In genomic region chr9:33202018-33202417, GRCh38 we compare ENCODE assay signal across 12 cellular contexts. TPM values are rescaled to one million over a fixed set of nuclear protein-coding genes. Genes with fewer than 3 reads are reported as not detected.
A peak's percentile ranks its signal among the peaks of the same experiment; 100 is the strongest.
DNase-seq lines count a peak whose midpoint lies in the region; ATAC-seq and TF ChIP-seq lines count a peak whose summit lies in the region.
"Had no signal": no experiment of that assay in that cellular context is flagged by ENCODE, and none has a peak within 500 bp of the region (broad histone marks: within the 10 kb centered on the region; RNA-seq: fewer than 3 reads in every experiment).

No MANE protein-coding gene starts in this region.

- H3K9me3 ChIP-seq in heart right ventricle (no peaks in the 10 kb centered on the region), right atrium auricular region (no peaks in the 10 kb centered on the region), ascending aorta (no peaks in the 10 kb centered on the region)

- peak overlapping the region in 1 of 2 donors; percentile 77 for H3K27ac Mint-ChIP-seq in T-cell

- POLR2A ChIA-PET in T-cell (lab: Charles Lee), result interaction anchor here in 1 of 2 donors (0.6 to 1.1 kb wide), 2 partner anchors 111 to 162 kb away, joined by 3 read pairs; no protein-coding TSS in a partner anchor

- 90 to 100% methylated on average over 1 of the region's 1 CpG for WGBS in heart right ventricle, 2 donors

- peaks cover 7 to 11% (median 11%) of the 10 kb centered on the region in 3 donors for H3K4me1 Mint-ChIP-seq in T-cell

- peak overlapping the region in 6 of 10 donors; percentile 4 to 71 (median 48) for H3K27ac ChIP-seq in heart right ventricle
- H3K27ac ChIP-seq in right atrium auricular region, result peak overlapping the region in 1 of 2 donors; percentile 2
- no peak overlapping the region for H3K27ac ChIP-seq in ascending aorta
- H3K27ac ChIP-seq: dorsolateral prefrontal cortex had no signal

- H3K4me3 ChIP-seq in heart right ventricle (no peak overlapping the region), right atrium auricular region (no peak overlapping the region), ascending aorta (no peak overlapping the region)
- H3K4me3 ChIP-seq: dorsolateral prefrontal cortex had no signal

- H3K27me3 Mint-ChIP-seq in T-cell, result no peaks in the 10 kb centered on the region

- peak in 3 of 8 donors; percentile 4 to 12 (median 11) for ATAC-seq in heart right ventricle
- ATAC-seq in HG02642 (IDR thresholded peaks at IDR 0.05; ENCODE audit: poor library complexity, unreplicated experiment), result peak; percentile 36
- ATAC-seq in HG03575 (IDR thresholded peaks at IDR 0.05; ENCODE audit: extremely low read depth, insufficient number of reproducible peaks, low FRiP score, unreplicated experiment), result peak; percentile 31
- ATAC-seq in T-cell (replicated peaks in 1 of 4), result no peak

- intact Hi-C loops in heart right ventricle (cut with DNase I) (no loop called here), ascending aorta (cut with DNase I) (loop anchor here (5.0 kb wide), 1 partner anchor 70 kb away; no protein-coding TSS in a partner anchor)

- no peaks in the 10 kb centered on the region for H3K36me3 ChIP-seq in heart right ventricle
- H3K36me3 ChIP-seq in right atrium auricular region, result no peaks in the 10 kb centered on the region
- H3K36me3 ChIP-seq in ascending aorta, result no peaks in the 10 kb centered on the region

- no peaks in the 10 kb centered on the region for H3K9me3 Mint-ChIP-seq in T-cell
- H3K9me3 Mint-ChIP-seq: nephron progenitor cell had no signal

- TF ChIP-seq CTCF in heart right ventricle (IDR thresholded peaks at IDR 0.05) (no peak), right atrium auricular region (IDR thresholded peaks at IDR 0.05) (no peak), ascending aorta (IDR thresholded peaks at IDR 0.05) (no peak)

- CTCF ChIA-PET in T-cell (lab: Charles Lee), result no interaction called here

- no peak for DNase-seq in heart right ventricle
- DNase-seq in right atrium auricular region (ENCODE audit: low spot score), result no peak
- no peak for DNase-seq in ascending aorta (ENCODE audit: low spot score in 2 of 2)
- DNase-seq in DMS79 treated with DMSO at 0.1 percent for 48 hours (lab: John Stamatoyannopoulos, UW), result no peak
- DNase-seq in T-cell, result no peak
- DNase-seq in stimulated activated naive CD4-positive, alpha-beta T cell treated with Interleukin-2 at 50 U/mL for 16 hours (lab: John Stamatoyannopoulos, UW), result no peak
- DNase-seq: NCI-H446 treated with DMSO at 0.1 percent for 48 hours, nephron progenitor cell had no signal

- no peaks in the 10 kb centered on the region for H3K36me3 Mint-ChIP-seq in T-cell

- H3K4me1 ChIP-seq in heart right ventricle, result peaks cover 3 to 34% (median 22%) of the 10 kb centered on the region in 9 donors
- H3K4me1 ChIP-seq in right atrium auricular region, result peaks cover 0 to 18% of the 10 kb centered on the region in 2 donors
- H3K4me1 ChIP-seq in ascending aorta, result peaks cover 0 to 10% of the 10 kb centered on the region in 2 donors

- H3K4me3 Mint-ChIP-seq in T-cell, result no peak overlapping the region
- H3K4me3 Mint-ChIP-seq: nephron progenitor cell had no signal

- H3K27me3 ChIP-seq in heart right ventricle, result no peaks in the 10 kb centered on the region
- no peaks in the 10 kb centered on the region for H3K27me3 ChIP-seq in right atrium auricular region
- H3K27me3 ChIP-seq in ascending aorta, result no peaks in the 10 kb centered on the region
- H3K27me3 ChIP-seq: dorsolateral prefrontal cortex had no signal

RNA-seq across cellular contexts. Expression of gene B4GALT1, which starts 34.9 kb away (rescaled TPM):
- total RNA-seq in heart right ventricle (100 to 1,000 TPM in 1 of 10 donors, 10 to 100 TPM in 9; 30.0 to 117 (median 43.1) TPM), right atrium auricular region (10 to 100 TPM; 57.6 to 76.1 TPM), ascending aorta (100 TPM), T-cell (10 to 100 TPM; 33.2 to 85.3 (median 44.1) TPM)
- polyA plus RNA-seq in heart right ventricle, result 10 to 100 TPM; 14.8 to 29.0 TPM

RNA-seq across cellular contexts. Expression of gene SPINK4, which starts 37.9 kb away (rescaled TPM):
- total RNA-seq in heart right ventricle (not detected), right atrium auricular region (not detected), ascending aorta (not detected), T-cell (not detected)
- not detected for polyA plus RNA-seq in heart right ventricle
- total RNA-seq: dorsolateral prefrontal cortex; T-helper 2 cell treated with Interferon-gamma antibody and Interleukin-4, amounts not matched to agents 100 ng/mL and 5 ng/mL, for 36 hours had no signal

Comparison
In these comparisons a context has a peak if more than half of its experiments do, and no peak if none do; other contexts are left out.
1. ATAC-seq: peak in HG02642 (single experiment) and HG03575 (single experiment); none in T-cell (0 of 4).
2. H3K27ac ChIP-seq: peak in heart right ventricle (6 of 10); none in ascending aorta (0 of 2).